ENCODE assay signal across 15 cellular contexts in genomic region chr5:172405226-172405625, GRCh38. TPM values are rescaled to one million over a fixed set of nuclear protein-coding genes. Genes with fewer than 3 reads are reported as not detected.
"Had no signal": no experiment of that assay in that cellular context is flagged by ENCODE, and none has a peak within 500 bp of the region (broad histone marks: within the 10 kb centered on the region; RNA-seq: fewer than 3 reads in every experiment).

No MANE protein-coding gene starts in this region.

- H3K4me3 ChIP-seq: body of pancreas, coronary artery, gastrocnemius medialis, tibial artery had no signal

- H3K27ac ChIP-seq: body of pancreas, tibial artery, VCaP had no signal

- DNase-seq: activated CD4-positive, alpha-beta memory T cell treated with anti-CD3 and anti-CD28 coated beads, Interleukin-2, amount 10 ng/mL, durations not matched to agents 7 days and 5 days; activated naive CD4-positive, alpha-beta T cell treated with anti-CD3 and anti-CD28 coated beads for 36 hours; activated T-cell treated with anti-CD3 and anti-CD28 coated beads, Interleukin-2, amount 50 U/mL, for 24 hours; body of pancreas; erythroblast; gastrocnemius medialis; immature natural killer cell; kidney glomerular epithelial cell; mesenchymal stem cell; naive thymus-derived CD8-positive, alpha-beta T cell; stimulated activated naive B cell treated with anti-CD40 and anti-IgM and Interleukin-4, amounts not matched to agents 10 μg/mL and 1 μg/mL and 100 μg/mL, for 72 hours; T-helper 2 cell; tibial artery had no signal

- H3K36me3 ChIP-seq: gastrocnemius medialis had no signal

- H3K9me3 ChIP-seq: body of pancreas, gastrocnemius medialis, tibial artery had no signal

- H3K27me3 ChIP-seq: body of pancreas, gastrocnemius medialis, tibial artery had no signal

RNA-seq across cellular contexts. Expression of gene SH3PXD2B, which starts 49.1 kb away (rescaled TPM):
- polyA plus RNA-seq: immature natural killer cell had no signal
